Comparison of ENCODE assay signal across 1 cellular context in the genomic region with DNA sequence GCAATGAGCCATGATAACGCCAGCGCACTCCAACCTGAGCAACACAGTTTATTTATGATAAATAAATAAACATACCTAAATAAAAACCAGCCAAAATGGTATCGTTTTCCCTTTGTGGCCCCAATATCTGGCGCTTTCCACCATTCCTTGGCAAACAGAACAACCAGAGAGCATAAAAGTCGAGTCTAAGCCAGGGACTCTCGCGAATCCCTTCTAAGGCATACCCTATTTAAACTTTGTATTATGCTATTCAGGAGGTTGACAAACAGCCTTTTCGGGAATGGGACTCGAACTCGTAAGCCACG.
TF ChIP-seq lines count a peak whose summit lies in the region.

No MANE protein-coding gene starts in this region.

TF ChIP-seq in HCT116, 20 proteins besides CTCF, POLR2A, EP300 and RAD21 (continued from another document):
- TF ChIP-seq EGR1 (IDR thresholded peaks at IDR 0.05; ENCODE audit: low read depth) = no peak
